In the genomic region with DNA sequence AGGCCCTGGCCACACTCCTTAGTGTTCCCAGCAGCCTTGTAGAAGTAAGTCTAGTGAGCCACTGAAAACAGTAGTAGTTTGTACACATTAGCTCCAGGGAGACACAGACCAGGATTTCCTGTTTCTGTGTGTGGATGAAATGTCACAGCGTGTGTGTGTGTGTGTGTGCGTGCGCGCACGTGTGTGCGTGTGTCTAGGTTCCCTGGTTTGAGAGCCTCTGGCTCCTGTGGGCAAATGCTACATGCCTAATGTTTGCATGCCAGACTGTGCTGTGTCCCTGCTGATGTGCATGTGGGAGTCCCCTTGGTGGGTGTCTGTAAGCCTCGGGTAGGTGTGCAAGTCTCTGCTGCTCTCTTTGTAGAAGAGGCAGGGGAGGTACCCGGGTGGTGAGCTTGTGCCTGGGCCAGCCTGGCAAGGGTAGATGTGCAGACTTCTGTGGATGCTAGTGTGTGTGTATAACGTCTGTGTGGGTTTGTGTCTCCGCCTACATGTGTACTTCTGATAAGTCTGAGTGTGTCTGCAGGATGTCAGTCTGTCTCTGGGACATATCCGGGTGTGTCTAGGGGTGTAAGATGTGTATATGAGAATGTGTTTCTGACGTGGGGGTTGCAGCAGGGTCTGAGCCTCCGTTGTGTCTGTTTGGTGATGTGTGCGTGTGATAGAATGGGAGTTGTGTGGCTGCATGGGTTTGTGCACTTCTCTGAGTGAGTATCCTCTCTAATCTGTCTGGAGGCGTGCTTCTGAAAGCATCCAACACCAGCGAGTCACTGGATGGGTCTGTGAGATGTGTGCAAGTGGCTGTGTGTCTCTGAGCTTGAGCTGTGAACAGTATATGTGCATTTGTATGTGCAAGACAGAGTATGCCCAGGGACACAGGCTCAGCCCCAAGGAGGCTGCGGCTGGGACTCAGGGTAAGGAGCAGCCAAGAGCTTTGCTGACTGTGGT, we compare ENCODE assay signal across 7 cellular contexts. TPM values are rescaled to one million over a fixed set of nuclear protein-coding genes. Genes with fewer than 3 reads are reported as not detected.
DNase-seq lines count a peak whose midpoint lies in the region; ATAC-seq and TF ChIP-seq lines count a peak whose summit lies in the region.

No MANE protein-coding gene starts in this region.

- CTCF ChIA-PET in activated CD4-positive, alpha-beta memory T cell treated with anti-CD3 and anti-CD28 coated beads, Interleukin-2, amount 10 ng/mL, durations not matched to agents 7 days and 5 days (lab: Charles Lee), result interaction anchor here (0.6 to 2.6 kb wide), 3 partner anchors 22 to 48 kb away, joined by 3 to 13 read pairs (median 7); no protein-coding TSS in a partner anchor
- CTCF ChIA-PET in Caco-2 (lab: Charles Lee), result interaction anchor here (0.5 to 0.8 kb wide), 2 partner anchors 10 to 31 kb away, joined by 3 read pairs; no protein-coding TSS in a partner anchor

- H3K27me3 ChIP-seq in Caco-2 (replicated peaks; ENCODE audit: control insufficient read depth, insufficient read depth, low read length), result no peaks in the 10 kb centered on the region

- H3K4me1 ChIP-seq in Caco-2, result peaks cover 6% of the 10 kb centered on the region

- H3K36me3 Mint-ChIP-seq in activated CD4-positive, alpha-beta memory T cell treated with anti-CD3 and anti-CD28 coated beads, Interleukin-2, amount 10 ng/mL, durations not matched to agents 7 days and 5 days (ENCODE audit: low read depth), result no peaks in the 10 kb centered on the region
- H3K36me3 Mint-ChIP-seq in Caco-2 (ENCODE audit: insufficient read depth, unreplicated experiment), result no peaks in the 10 kb centered on the region

- H3K27ac Mint-ChIP-seq in activated CD4-positive, alpha-beta memory T cell treated with anti-CD3 and anti-CD28 coated beads, Interleukin-2, amount 10 ng/mL, durations not matched to agents 7 days and 5 days, result peak overlapping the region; percentile 41
- peak overlapping the region; percentile 7 to 63 for H3K27ac Mint-ChIP-seq in stimulated activated naive CD8-positive, alpha-beta T cell treated with anti-CD3 and anti-CD28 coated beads, Interleukin-15, amount 100 ng/mL, for 72 hours
- no peak overlapping the region for H3K27ac Mint-ChIP-seq in Caco-2 (ENCODE audit: unreplicated experiment)

- H3K4me1 Mint-ChIP-seq in activated CD4-positive, alpha-beta memory T cell treated with anti-CD3 and anti-CD28 coated beads, Interleukin-2, amount 10 ng/mL, durations not matched to agents 7 days and 5 days, result peaks cover 12% of the 10 kb centered on the region
- H3K4me1 Mint-ChIP-seq in stimulated activated naive CD8-positive, alpha-beta T cell treated with anti-CD3 and anti-CD28 coated beads, Interleukin-15, amount 100 ng/mL, for 72 hours, result peaks cover 17% of the 10 kb centered on the region
- H3K4me1 Mint-ChIP-seq in Caco-2 (ENCODE audit: low read depth, unreplicated experiment), result peaks cover 6% of the 10 kb centered on the region

- DNase-seq in M059J (ENCODE audit: low read depth) (peak; percentile 92), fibroblast of villous mesenchyme (ENCODE audit: low read depth) (peak; percentile 65), Caco-2 (no peak)
- peak; percentile 57 for DNase-seq in activated CD4-positive, alpha-beta memory T cell treated with anti-CD3 and anti-CD28 coated beads, Interleukin-2, amount 10 ng/mL, durations not matched to agents 7 days and 5 days
- DNase-seq in stimulated activated naive CD8-positive, alpha-beta T cell treated with anti-CD3 and anti-CD28 coated beads, Interleukin-15, amount 100 ng/mL, for 72 hours, result peak in 1 of 2 donors; percentile 27
- DNase-seq in activated CD4-positive, CD25-positive, alpha-beta regulatory T cell (lab: John Stamatoyannopoulos, UW), result no peak

- no peaks in the 10 kb centered on the region for H3K9me3 Mint-ChIP-seq in activated CD4-positive, alpha-beta memory T cell treated with anti-CD3 and anti-CD28 coated beads, Interleukin-2, amount 10 ng/mL, durations not matched to agents 7 days and 5 days
- H3K9me3 Mint-ChIP-seq in stimulated activated naive CD8-positive, alpha-beta T cell treated with anti-CD3 and anti-CD28 coated beads, Interleukin-15, amount 100 ng/mL, for 72 hours, result no peaks in the 10 kb centered on the region
- H3K9me3 Mint-ChIP-seq in Caco-2 (ENCODE audit: unreplicated experiment), result no peaks in the 10 kb centered on the region

- H3K9me3 ChIP-seq in Caco-2, result no peaks in the 10 kb centered on the region

- intact Hi-C loops in Caco-2 (cut with micrococcal nuclease; ENCODE audit: unreplicated experiment), result no loop called here

- H3K4me3 Mint-ChIP-seq in activated CD4-positive, alpha-beta memory T cell treated with anti-CD3 and anti-CD28 coated beads, Interleukin-2, amount 10 ng/mL, durations not matched to agents 7 days and 5 days, result no peak overlapping the region
- peak overlapping the region in 1 of 2 donors; percentile 9 for H3K4me3 Mint-ChIP-seq in stimulated activated naive CD8-positive, alpha-beta T cell treated with anti-CD3 and anti-CD28 coated beads, Interleukin-15, amount 100 ng/mL, for 72 hours
- no peak overlapping the region for H3K4me3 Mint-ChIP-seq in Caco-2 (ENCODE audit: unreplicated experiment)

- peaks cover 2% of the 10 kb centered on the region; the same call in 1 of the 2 replicates for H3K36me3 ChIP-seq in Caco-2 (ENCODE audit: control insufficient read depth, insufficient read depth, low read length)

- POLR2A ChIA-PET in activated CD4-positive, alpha-beta memory T cell treated with anti-CD3 and anti-CD28 coated beads, Interleukin-2, amount 10 ng/mL, durations not matched to agents 7 days and 5 days (lab: Charles Lee), result interaction anchor here (1.6 to 2.4 kb wide), 3 partner anchors 10 to 213 kb away, joined by 4 to 8 read pairs (median 6); no protein-coding TSS in a partner anchor
- POLR2A ChIA-PET in Caco-2 (lab: Charles Lee), result interaction anchor here (0.6 kb wide), 1 partner anchor 21 kb away, joined by 9 read pairs; no protein-coding TSS in a partner anchor

- TF ChIP-seq CTCF in fibroblast of villous mesenchyme (IDR thresholded peaks at IDR 0.05; ENCODE audit: insufficient read depth, low read depth, low read length) (no peak), Caco-2 (IDR thresholded peaks at IDR 0.05; ENCODE audit: insufficient read depth in 1 of 2, low read depth in 1 of 2, low read length in 1 of 2, severe bottlenecking in 1 of 2, unreplicated experiment in 1 of 2) (no peak)

- no peak overlapping the region for H3K4me3 ChIP-seq in fibroblast of villous mesenchyme (ENCODE audit: low read depth, low read length)
- H3K4me3 ChIP-seq in Caco-2 (ENCODE audit: low read depth, low read length), result no peak overlapping the region

- no TSS peak for BruUV-seq in Caco-2 (replicated peaks; lab: Mats Ljungman, UMichigan)

- H3K27me3 Mint-ChIP-seq in activated CD4-positive, alpha-beta memory T cell treated with anti-CD3 and anti-CD28 coated beads, Interleukin-2, amount 10 ng/mL, durations not matched to agents 7 days and 5 days, result peaks cover 18% of the 10 kb centered on the region
- H3K27me3 Mint-ChIP-seq in stimulated activated naive CD8-positive, alpha-beta T cell treated with anti-CD3 and anti-CD28 coated beads, Interleukin-15, amount 100 ng/mL, for 72 hours, result peaks cover 7% of the 10 kb centered on the region
- no peaks in the 10 kb centered on the region for H3K27me3 Mint-ChIP-seq in Caco-2 (ENCODE audit: insufficient read depth, unreplicated experiment)

- peak; percentile 56 for ATAC-seq in stimulated activated naive CD8-positive, alpha-beta T cell treated with anti-CD3 and anti-CD28 coated beads, Interleukin-15, amount 100 ng/mL, for 72 hours
- no peak for ATAC-seq in HG02852 (IDR thresholded peaks at IDR 0.05; ENCODE audit: unreplicated experiment)

RNA-seq across cellular contexts. Expression of a gene that starts 19.0 kb away (rescaled TPM):
- not detected in 2 replicates for total RNA-seq in M059J (2014; rRNA removed; shearing (Covaris generic))
- total RNA-seq in activated CD4-positive, alpha-beta memory T cell treated with anti-CD3 and anti-CD28 coated beads, Interleukin-2, amount 10 ng/mL, durations not matched to agents 7 days and 5 days, result not detected
- total RNA-seq in fibroblast of villous mesenchyme, result 0.32 TPM in 1 of 2 replicates, not detected in the other
- 0.14 TPM in 1 of 2 replicates, not detected in the other for total RNA-seq in Caco-2 (2022)

Comparison
In these comparisons a context has a peak if more than half of its experiments do, and no peak if none do; other contexts are left out.
1. DNase-seq: peak in M059J (single experiment), activated CD4-positive, alpha-beta memory T cell treated with anti-CD3 and anti-CD28 coated beads, Interleukin-2, amount 10 ng/mL, durations not matched to agents 7 days and 5 days (single experiment) and fibroblast of villous mesenchyme (single experiment); none in Caco-2 (0 of 2) and activated CD4-positive, CD25-positive, alpha-beta regulatory T cell (0 of 4).